ENCODE assay signal across 8 cellular contexts in the genomic region with DNA sequence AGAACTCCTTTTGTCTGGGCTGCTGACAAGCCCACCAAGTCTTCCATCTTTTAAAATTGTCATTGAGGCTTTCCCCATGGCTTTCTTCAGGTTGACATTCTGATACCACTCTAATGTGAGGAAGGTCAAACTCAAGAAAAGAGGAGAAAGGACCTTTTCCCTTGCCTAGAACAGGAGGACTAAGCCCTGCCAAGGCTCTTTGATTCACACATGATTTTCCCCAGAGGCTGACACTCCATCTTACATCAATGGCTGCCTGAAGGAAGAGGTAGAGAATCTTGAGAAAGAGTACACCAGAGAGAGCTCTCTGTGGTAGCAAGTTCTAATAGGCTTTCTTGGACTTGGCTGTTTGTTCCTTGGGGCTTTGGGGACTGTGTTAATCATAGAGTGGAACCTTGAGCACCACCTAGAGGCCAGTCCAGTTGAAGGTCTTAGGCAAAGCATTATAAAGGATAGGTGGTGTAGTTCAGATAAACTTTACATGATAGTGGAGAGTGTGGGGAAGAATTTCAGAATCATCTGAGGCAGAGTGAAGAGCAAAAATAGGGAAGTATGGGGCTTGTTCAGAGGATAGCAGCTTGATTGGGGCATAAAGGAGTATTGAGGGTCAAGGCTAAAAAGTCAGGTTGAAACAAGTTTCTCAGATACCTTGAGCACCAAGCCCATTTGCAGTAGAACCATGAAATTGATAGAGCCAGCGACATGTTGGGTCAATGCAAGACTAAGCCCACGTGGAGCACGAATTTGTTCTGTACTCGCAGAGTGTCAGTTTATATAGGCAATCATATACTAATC. TPM values are rescaled to one million over a fixed set of nuclear protein-coding genes. Genes with fewer than 3 reads are reported as not detected.
A peak's percentile ranks its signal among the peaks of the same experiment; 100 is the strongest.
DNase-seq lines count a peak whose midpoint lies in the region; ATAC-seq lines count a peak whose summit lies in the region.

No MANE protein-coding gene starts in this region.

- ATAC-seq in GM19438 (IDR thresholded peaks at IDR 0.05; ENCODE audit: low read depth, unreplicated experiment) = peak; percentile 72

- DNase-seq in COLO829 (ENCODE audit: low spot score) (peak; percentile 34), HT-29 (ENCODE audit: low spot score) (peak; percentile 88), SHP77 (lab: John Stamatoyannopoulos, UW) (peak; percentile 29 to 50), head of caudate nucleus (peak in 38 of 42 donors; percentile 9 to 86 (median 60)), retina (peak; percentile 60), mesenteric fat pad (ENCODE audit: low spot score) (no peak)
- peak in 3 of 4 experiments; percentile 10 to 28 (median 24) for DNase-seq in activated naive CD4-positive, alpha-beta T cell (lab: John Stamatoyannopoulos, UW)

- intact Hi-C loops in head of caudate nucleus (cut with DNase I) = no loop called here

RNA-seq across cellular contexts. Expression of gene NDFIP1, which starts 36.7 kb away (rescaled TPM):
- total RNA-seq in HT-29 (2014; rRNA removed; shearing (Covaris generic)) = 23.4 and 26.8 TPM in 2 replicates
- total RNA-seq in mesenteric fat pad = 56.5 TPM
